In the genomic region with DNA sequence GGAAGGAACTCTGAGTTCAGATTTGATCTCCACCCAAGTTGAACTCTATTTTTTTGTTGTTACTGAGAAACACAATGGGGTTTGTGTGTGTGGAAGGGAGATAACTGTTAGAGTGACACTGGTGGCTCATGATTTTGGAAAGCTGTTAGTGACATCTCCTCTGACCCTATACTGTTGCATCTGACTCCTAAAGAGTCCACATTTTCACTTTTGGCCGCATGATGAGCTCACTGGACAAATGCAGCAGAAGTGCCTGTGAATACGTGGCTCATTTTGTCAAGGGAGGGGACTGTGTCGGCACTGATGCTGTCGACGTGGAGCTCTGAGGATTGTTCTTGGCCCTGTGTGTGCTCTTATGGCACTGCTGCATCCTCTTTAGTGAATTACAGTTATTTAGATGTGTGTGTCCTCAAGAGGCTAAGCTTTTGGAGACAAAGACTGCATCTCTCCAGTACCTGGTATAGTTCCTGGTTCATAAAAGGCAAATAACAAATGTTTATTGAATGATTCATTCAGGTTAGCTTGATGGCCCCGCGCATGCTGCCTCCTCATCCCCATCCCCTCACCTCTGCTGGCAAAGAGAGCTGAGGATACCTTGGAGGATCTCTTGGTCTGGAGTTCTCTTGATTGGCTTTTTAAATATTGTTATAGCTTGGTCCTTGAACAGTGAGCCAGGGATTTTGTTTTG, we compare ENCODE assay signal across 1 cellular context.
TF ChIP-seq lines count a peak whose summit lies in the region.

No MANE protein-coding gene starts in this region.

TF ChIP-seq in GM23338, 12 proteins besides CTCF, POLR2A, EP300 and RAD21 (continued from another document):
- TF ChIP-seq ZNF462 (CRISPR knock-in tag; IDR thresholded peaks at IDR 0.05) = no peak
- no peak for TF ChIP-seq JUNB (IDR thresholded peaks at IDR 0.05; ENCODE audit: unreplicated experiment)
- no peak for TF ChIP-seq STAT1 (IDR thresholded peaks at IDR 0.05; ENCODE audit: unreplicated experiment)
- TF ChIP-seq, protein P1, sequence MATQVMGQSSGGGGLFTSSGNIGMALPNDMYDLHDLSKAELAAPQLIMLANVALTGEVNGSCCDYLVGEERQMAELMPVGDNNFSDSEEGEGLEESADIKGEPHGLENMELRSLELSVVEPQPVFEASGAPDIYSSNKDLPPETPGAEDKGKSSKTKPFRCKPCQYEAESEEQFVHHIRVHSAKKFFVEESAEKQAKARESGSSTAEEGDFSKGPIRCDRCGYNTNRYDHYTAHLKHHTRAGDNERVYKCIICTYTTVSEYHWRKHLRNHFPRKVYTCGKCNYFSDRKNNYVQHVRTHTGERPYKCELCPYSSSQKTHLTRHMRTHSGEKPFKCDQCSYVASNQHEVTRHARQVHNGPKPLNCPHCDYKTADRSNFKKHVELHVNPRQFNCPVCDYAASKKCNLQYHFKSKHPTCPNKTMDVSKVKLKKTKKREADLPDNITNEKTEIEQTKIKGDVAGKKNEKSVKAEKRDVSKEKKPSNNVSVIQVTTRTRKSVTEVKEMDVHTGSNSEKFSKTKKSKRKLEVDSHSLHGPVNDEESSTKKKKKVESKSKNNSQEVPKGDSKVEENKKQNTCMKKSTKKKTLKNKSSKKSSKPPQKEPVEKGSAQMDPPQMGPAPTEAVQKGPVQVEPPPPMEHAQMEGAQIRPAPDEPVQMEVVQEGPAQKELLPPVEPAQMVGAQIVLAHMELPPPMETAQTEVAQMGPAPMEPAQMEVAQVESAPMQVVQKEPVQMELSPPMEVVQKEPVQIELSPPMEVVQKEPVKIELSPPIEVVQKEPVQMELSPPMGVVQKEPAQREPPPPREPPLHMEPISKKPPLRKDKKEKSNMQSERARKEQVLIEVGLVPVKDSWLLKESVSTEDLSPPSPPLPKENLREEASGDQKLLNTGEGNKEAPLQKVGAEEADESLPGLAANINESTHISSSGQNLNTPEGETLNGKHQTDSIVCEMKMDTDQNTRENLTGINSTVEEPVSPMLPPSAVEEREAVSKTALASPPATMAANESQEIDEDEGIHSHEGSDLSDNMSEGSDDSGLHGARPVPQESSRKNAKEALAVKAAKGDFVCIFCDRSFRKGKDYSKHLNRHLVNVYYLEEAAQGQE (IDR thresholded peaks at IDR 0.05; ENCODE audit: unreplicated experiment) = no peak
TF ChIP-seq in GM23338: peak in this region for 0.
